ENCODE assay signal across 21 cellular contexts in genomic region chrX:130851569-130851968, GRCh38. TPM values are rescaled to one million over a fixed set of nuclear protein-coding genes. Genes with fewer than 3 reads are reported as not detected.
DNase-seq lines count a peak whose midpoint lies in the region; ATAC-seq, FAIRE-seq and TF ChIP-seq lines count a peak whose summit lies in the region.
"Had no signal": no experiment of that assay in that cellular context is flagged by ENCODE, and none has a peak within 500 bp of the region (broad histone marks: within the 10 kb centered on the region; RNA-seq: fewer than 3 reads in every experiment).

No MANE protein-coding gene starts in this region.

- H3K4me2 ChIP-seq in astrocyte (ENCODE audit: low read length): no peak overlapping the region
- H3K4me2 ChIP-seq: BLaER1 treated with 17β-estradiol and CSF1 and Interleukin-3, amounts not matched to agents 10 nM and 100 nM had no signal

- no peak overlapping the region for H3K27ac Mint-ChIP-seq in astrocyte (ENCODE audit: unreplicated experiment)
- H3K27ac Mint-ChIP-seq: CD4-positive, alpha-beta T cell had no signal

- H3K4me3 ChIP-seq in HEK293 (ENCODE audit: low read depth, low read length): no peak overlapping the region
- no peak overlapping the region for H3K4me3 ChIP-seq in astrocyte (ENCODE audit: insufficient read depth, low read depth, low read length)
- H3K4me3 ChIP-seq: BLaER1 treated with 17β-estradiol and CSF1 and Interleukin-3, amounts not matched to agents 10 nM and 100 nM had no signal

- H3K4me1 ChIP-seq in HEK293 (ENCODE audit: control insufficient read depth, insufficient read depth, low read length) (peaks cover 2% of the 10 kb centered on the region; the same call in 1 of the 2 replicates), astrocyte (ENCODE audit: insufficient read depth, low read length) (no peaks in the 10 kb centered on the region)

- no peaks in the 10 kb centered on the region for H3K9me3 Mint-ChIP-seq in astrocyte (ENCODE audit: unreplicated experiment)
- H3K9me3 Mint-ChIP-seq: CD4-positive, alpha-beta T cell had no signal

- POLR2A ChIA-PET in HEK293 (lab: Yijun Ruan, JAX): no interaction called here

- no peaks in the 10 kb centered on the region for H3K79me2 ChIP-seq in astrocyte (ENCODE audit: insufficient read depth, low read length)

- TF ChIP-seq CTCF in HEK293 (tag by site-specific recombination; IDR thresholded peaks at IDR 0.05) (no peak), astrocyte (IDR thresholded peaks at IDR 0.05; ENCODE audit: insufficient read depth, low read depth, low read length) (no peak)

- H3K9me3 ChIP-seq in HEK293 (ENCODE audit: control insufficient read depth, insufficient read depth, low read depth, low read length): no peaks in the 10 kb centered on the region; the same call in 1 of the 2 replicates
- H3K9me3 ChIP-seq in astrocyte (ENCODE audit: insufficient read depth, low read depth, low read length): no peaks in the 10 kb centered on the region

- FAIRE-seq in astrocyte (lab: Jason Lieb, UNC): no peak
- FAIRE-seq: GM12891, H1 had no signal

- H3K4me1 Mint-ChIP-seq in astrocyte (ENCODE audit: low read depth, unreplicated experiment): peaks cover 2% of the 10 kb centered on the region

- H3K4me3 Mint-ChIP-seq in astrocyte (ENCODE audit: unreplicated experiment): no peak overlapping the region
- H3K4me3 Mint-ChIP-seq: CD4-positive, alpha-beta T cell had no signal

- no peak overlapping the region for H3K9ac ChIP-seq in astrocyte (ENCODE audit: low read length)
- H3K9ac ChIP-seq: BLaER1 treated with 17β-estradiol and CSF1 and Interleukin-3, amounts not matched to agents 10 nM and 100 nM had no signal

- no peaks in the 10 kb centered on the region for H3K36me3 ChIP-seq in HEK293 (ENCODE audit: control insufficient read depth in 2 of 2, insufficient read depth in 1 of 2, low read length in 2 of 2)
- H3K36me3 ChIP-seq in astrocyte (ENCODE audit: insufficient read depth, low read length): no peaks in the 10 kb centered on the region
- H3K36me3 ChIP-seq: BLaER1 treated with 17β-estradiol and CSF1 and Interleukin-3, amounts not matched to agents 10 nM and 100 nM had no signal

- no peaks in the 10 kb centered on the region for H3K36me3 Mint-ChIP-seq in astrocyte (ENCODE audit: low read depth, unreplicated experiment)

- H2AFZ ChIP-seq in astrocyte (ENCODE audit: low read depth, low read length): no peak overlapping the region

- CTCF ChIA-PET in HEK293 (lab: Yijun Ruan, JAX): no interaction called here

- no peaks in the 10 kb centered on the region for H3K27me3 Mint-ChIP-seq in astrocyte (ENCODE audit: low read depth, unreplicated experiment)
- H3K27me3 Mint-ChIP-seq: CD4-positive, alpha-beta T cell had no signal

- ATAC-seq in GM19035 (IDR thresholded peaks at IDR 0.05; ENCODE audit: unreplicated experiment): no peak
- ATAC-seq: Panc1 had no signal

- H3K27ac ChIP-seq in HEK293 (ENCODE audit: extremely low read depth, low read depth, low read length) (no peak overlapping the region), astrocyte (ENCODE audit: low read depth, low read length) (no peak overlapping the region)
- H3K27ac ChIP-seq: BLaER1 treated with 17β-estradiol and CSF1 and Interleukin-3, amounts not matched to agents 10 nM and 100 nM had no signal

- H3K27me3 ChIP-seq in astrocyte (ENCODE audit: insufficient read depth, low read length): no peaks in the 10 kb centered on the region

- DNase-seq in NCI-H2107 treated with DMSO at 0.1 percent for 48 hours (lab: John Stamatoyannopoulos, UW; ENCODE audit: unreplicated experiment) (peak; percentile 61), NCI-H2107 (lab: John Stamatoyannopoulos, UW) (no peak), NCI-H446 (lab: John Stamatoyannopoulos, UW) (peak; percentile 5 to 70), astrocyte (ENCODE audit: low read depth) (peak; percentile 4), glomerular visceral epithelial cell (ENCODE audit: extremely low spot score) (no peak)
- no peak for DNase-seq in activated CD4-positive, alpha-beta T cell treated with anti-CD3 and anti-CD28 coated beads for 4 hours
- DNase-seq: 8988T; AML-193; CD4-positive, alpha-beta T cell; COR-L47; GF-D8; HCEC 1CT; NCI-H1092; NCI-H345; T-helper 2 cell had no signal

- H4K20me1 ChIP-seq in astrocyte (ENCODE audit: insufficient read depth, low read length): no peaks in the 10 kb centered on the region
- H4K20me1 ChIP-seq: BLaER1 treated with 17β-estradiol and CSF1 and Interleukin-3, amounts not matched to agents 10 nM and 100 nM had no signal

TF ChIP-seq in HEK293, 187 proteins besides CTCF, POLR2A, EP300 and RAD21 (continues in another document):
- TF ChIP-seq ATF2 (tag by site-specific recombination; IDR thresholded peaks at IDR 0.05; ENCODE audit: low read depth): peak; percentile 74
- TF ChIP-seq ZNF701 (tag by site-specific recombination; IDR thresholded peaks at IDR 0.05): no peak
- no peak for TF ChIP-seq ZBTB6 (tag by site-specific recombination; IDR thresholded peaks at IDR 0.05)
- no peak for TF ChIP-seq ZNF416 (tag by site-specific recombination; IDR thresholded peaks at IDR 0.05)
- TF ChIP-seq ZNF16 (tag by site-specific recombination; IDR thresholded peaks at IDR 0.05; ENCODE audit: low read depth): no peak
- no peak for TF ChIP-seq ZNF48 (tag by site-specific recombination; IDR thresholded peaks at IDR 0.05)
- no peak for TF ChIP-seq ZBTB44 (tag by site-specific recombination; IDR thresholded peaks at IDR 0.05)
- TF ChIP-seq ZNF629 (tag by site-specific recombination; IDR thresholded peaks at IDR 0.05): peak; percentile 57
- TF ChIP-seq SP2 (tag by site-specific recombination; IDR thresholded peaks at IDR 0.05): no peak
- TF ChIP-seq ZNF311 (tag by site-specific recombination; IDR thresholded peaks at IDR 0.05; ENCODE audit: borderline replicate concordance): no peak
- no peak for TF ChIP-seq ZBTB20 (tag by site-specific recombination; IDR thresholded peaks at IDR 0.05)
- no peak for TF ChIP-seq INSM2 (tag by site-specific recombination; IDR thresholded peaks at IDR 0.05)
- no peak for TF ChIP-seq ZNF514 (tag by site-specific recombination; IDR thresholded peaks at IDR 0.05)

RNA-seq across cellular contexts. Expression of gene ENOX2, which starts 51.4 kb away (rescaled TPM):
- 9.4 and 11.1 TPM in 2 replicates for total RNA-seq in astrocyte

Comparison
In these comparisons a context has a peak if more than half of its experiments do, and no peak if none do; other contexts are left out.
1. DNase-seq: peak in NCI-H2107 treated with DMSO at 0.1 percent for 48 hours (single experiment), NCI-H446 (2 of 2) and astrocyte (single experiment); none in NCI-H2107 (single experiment), activated CD4-positive, alpha-beta T cell treated with anti-CD3 and anti-CD28 coated beads for 4 hours (0 of 2) and glomerular visceral epithelial cell (single experiment).